Comparison of ENCODE assay signal across 8 cellular contexts in the genomic region with DNA sequence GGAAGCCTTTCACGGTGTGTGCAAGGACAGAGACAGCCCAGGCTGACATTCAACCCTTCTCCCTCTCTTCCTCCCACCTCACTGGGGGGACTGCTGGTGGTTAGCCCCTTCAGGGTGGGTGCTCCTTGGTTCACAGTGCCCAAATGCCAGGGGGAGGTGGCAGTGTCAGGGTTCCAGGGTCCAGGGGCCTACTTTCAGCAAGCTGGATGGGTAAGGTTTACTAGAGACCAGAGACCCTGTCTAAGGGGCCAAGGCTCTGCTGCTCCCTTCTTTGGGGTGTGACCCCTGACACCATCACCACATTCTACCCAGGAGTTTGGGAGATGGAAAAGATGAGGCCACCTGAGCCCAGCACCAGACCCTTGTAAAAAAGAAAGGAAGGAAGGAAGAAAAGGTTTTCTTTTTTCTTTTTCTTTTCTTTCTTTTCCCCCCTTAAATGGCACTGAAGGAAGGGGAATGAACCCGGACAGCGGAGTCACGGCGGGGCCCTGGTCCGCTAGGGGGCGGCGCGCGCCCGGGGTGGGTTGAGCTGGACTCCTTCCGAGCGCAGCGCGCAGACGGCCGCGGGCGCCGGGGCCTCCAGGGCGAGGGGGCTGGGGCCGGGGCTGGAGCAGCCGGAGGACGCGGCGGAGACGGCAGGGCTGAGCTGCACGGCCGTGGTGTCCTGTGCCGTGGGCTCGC. TPM values are rescaled to one million over a fixed set of nuclear protein-coding genes. Genes with fewer than 3 reads are reported as not detected.
DNase-seq lines count a peak whose midpoint lies in the region; ATAC-seq, FAIRE-seq and TF ChIP-seq lines count a peak whose summit lies in the region.

No MANE protein-coding gene starts in this region.

- H3K79me2 ChIP-seq in PC-3 (ENCODE audit: low read length), result no peaks in the 10 kb centered on the region

- H3K9me2 ChIP-seq in PC-3 (replicated peaks; ENCODE audit: low read length), result no peaks in the 10 kb centered on the region

- no peak for FAIRE-seq in pancreas (lab: Jason Lieb, UNC)

- CTCF ChIA-PET in PC-3 (lab: Charles Lee), result interaction anchor here (0.7 kb wide), 1 partner anchor 95 kb away, joined by 8 read pairs; no protein-coding TSS in a partner anchor

- TF ChIP-seq CTCF in PC-3 (conservative IDR thresholded peaks at IDR 0.05; ENCODE audit: low read depth, low read length), result peak; percentile 76
- TF ChIP-seq CTCF in foreskin keratinocyte (conservative IDR thresholded peaks at IDR 0.05), result peak; percentile 80
- TF ChIP-seq CTCF in pancreas (IDR thresholded peaks at IDR 0.05), result peak in 3 of 4 donors; percentile 38 to 45 (median 42)
- TF ChIP-seq CTCF in thoracic aorta (IDR thresholded peaks at IDR 0.05), result peak; percentile 75

- intact Hi-C loops in PC-3 (cut with micrococcal nuclease) (no loop called here), pancreas (cut with DNase I) (no loop called here)

- H3K27ac ChIP-seq in PC-3 (ENCODE audit: low read length) (no peak overlapping the region), foreskin keratinocyte (no peak overlapping the region), pancreas (no peak overlapping the region), thoracic aorta (peak overlapping the region; percentile 42 to 53)

- DNase-seq in Ammon's horn (ENCODE audit: low spot score), result peak; percentile 48
- DNase-seq in GM19240 (ENCODE audit: insufficient read length, low spot score), result peak; percentile 60
- peak; percentile 55 for DNase-seq in PC-3
- peak; percentile 89 for DNase-seq in activated effector memory CD4-positive, alpha-beta T cell treated with anti-CD3 and anti-CD28 coated beads, Interleukin-2, amount 50 U/mL, for 16 hours
- no peak for DNase-seq in foreskin keratinocyte
- peak; percentile 26 to 89 (median 50) for DNase-seq in pancreas
- no peak for DNase-seq in thoracic aorta (ENCODE audit: low spot score)

- H3K4me2 ChIP-seq in PC-3 (ENCODE audit: low read length), result peak overlapping the region; percentile 76

- H3K4me1 ChIP-seq in PC-3 (ENCODE audit: insufficient read depth, low read length) (peaks cover 11% of the 10 kb centered on the region; the same call in 1 of the 2 replicates), foreskin keratinocyte (no peaks in the 10 kb centered on the region), pancreas (peaks cover 0 to 3% (median 0%) of the 10 kb centered on the region in 3 donors), thoracic aorta (ENCODE audit: control insufficient read depth in 1 of 2, low read depth in 2 of 2) (peaks cover 2 to 5% of the 10 kb centered on the region in 2 donors)

- no peaks in the 10 kb centered on the region for H4K20me1 ChIP-seq in PC-3 (ENCODE audit: low read length)

- ATAC-seq in PC-3 (peak; percentile 50), foreskin keratinocyte (peak; percentile 55), pancreas (peak; percentile 53 to 82 (median 79)), thoracic aorta (ENCODE audit: insufficient number of reproducible peaks, low FRiP score, low read depth) (peak; percentile 52), GM19463 (IDR thresholded peaks at IDR 0.05; ENCODE audit: unreplicated experiment) (no peak)

- no TSS peak for BruUV-seq in PC-3 (replicated peaks; lab: Mats Ljungman, UMichigan)

- H3K4me3 ChIP-seq in PC-3 (ENCODE audit: low read length), result peak overlapping the region; percentile 49; the same call in 1 of the 2 replicates
- H3K4me3 ChIP-seq in pancreas, result peak overlapping the region in 2 of 4 donors; percentile 27 to 39
- peak overlapping the region; percentile 70 for H3K4me3 ChIP-seq in thoracic aorta

- no peak overlapping the region for H2AFZ ChIP-seq in PC-3 (ENCODE audit: low read length)

- 3% methylated on average over 25 to 31 of the region's 31 CpGs for WGBS in pancreas, 2 donors

- no peaks in the 10 kb centered on the region for H3F3A ChIP-seq in PC-3 (ENCODE audit: low read length, unreplicated experiment)

- H3K36me3 ChIP-seq in PC-3 (ENCODE audit: low read depth, low read length) (no peaks in the 10 kb centered on the region), pancreas (no peaks in the 10 kb centered on the region), thoracic aorta (no peaks in the 10 kb centered on the region)

- H3K9me3 ChIP-seq in PC-3 (ENCODE audit: low read length) (no peaks in the 10 kb centered on the region), pancreas (no peaks in the 10 kb centered on the region), thoracic aorta (no peaks in the 10 kb centered on the region)

- POLR2A ChIA-PET in PC-3 (lab: Charles Lee; ENCODE audit: unreplicated experiment), result no interaction called here

- no peak overlapping the region for H3K9ac ChIP-seq in PC-3 (ENCODE audit: low read length)

- H3K27me3 ChIP-seq in PC-3 (ENCODE audit: low read length) (no peaks in the 10 kb centered on the region), foreskin keratinocyte (peaks cover 82% of the 10 kb centered on the region), pancreas (no peaks in the 10 kb centered on the region), thoracic aorta (replicated peaks; ENCODE audit: insufficient read depth) (no peaks in the 10 kb centered on the region)

RNA-seq across cellular contexts. Expression of gene KNCN, which starts 18.8 kb away (rescaled TPM):
- total RNA-seq in PC-3 (2014; rRNA removed) (not detected in 2 replicates), foreskin keratinocyte (not detected in 2 replicates), pancreas (not detected), thoracic aorta (not detected)
- polyA plus RNA-seq in foreskin keratinocyte (not detected in 2 replicates), pancreas (not detected)

RNA-seq across cellular contexts. Expression of gene DMBX1, which starts 43.0 kb away (rescaled TPM):
- total RNA-seq in PC-3 (2014; rRNA removed) (1.7 and 2.4 TPM in 2 replicates), foreskin keratinocyte (not detected in 2 replicates), pancreas (not detected), thoracic aorta (not detected)
- polyA plus RNA-seq in foreskin keratinocyte (not detected in 2 replicates), pancreas (not detected)

Comparison
In these comparisons a context has a peak if more than half of its experiments do, and no peak if none do; other contexts are left out.
1. DNase-seq: peak in Ammon's horn (single experiment), GM19240 (single experiment), PC-3 (single experiment), activated effector memory CD4-positive, alpha-beta T cell treated with anti-CD3 and anti-CD28 coated beads, Interleukin-2, amount 50 U/mL, for 16 hours (single experiment) and pancreas (6 of 6); none in foreskin keratinocyte (0 of 2) and thoracic aorta (single experiment).
2. H3K27ac ChIP-seq: peak in thoracic aorta (2 of 2); none in PC-3 (single experiment), foreskin keratinocyte (single experiment) and pancreas (0 of 4).
3. Peak in every context shown above with its lines, with median percentiles within 50 percentile points of each other: CTCF ChIP-seq.